Comparison of ENCODE assay signal across 17 cellular contexts in the genomic region with DNA sequence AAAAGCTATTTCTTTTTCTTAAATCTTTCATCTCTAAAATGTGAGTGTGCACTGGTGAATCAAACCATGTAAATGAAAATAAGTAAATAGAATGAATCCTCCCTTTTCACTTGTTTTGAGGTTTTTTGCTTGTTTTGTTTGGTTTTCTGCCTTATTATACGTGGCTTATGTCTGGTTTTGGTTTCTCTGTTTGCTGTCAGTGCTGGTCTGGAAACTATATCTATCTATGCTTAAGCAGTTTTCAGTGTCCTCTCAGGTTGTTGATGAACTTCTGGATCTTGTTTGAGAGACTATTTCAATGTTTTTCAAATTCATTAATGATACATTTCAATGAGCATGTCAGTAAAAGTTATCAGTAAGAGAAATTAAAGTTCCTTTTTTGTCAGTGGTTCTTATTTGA. TPM values are rescaled to one million over a fixed set of nuclear protein-coding genes. Genes with fewer than 3 reads are reported as not detected.
A peak's percentile ranks its signal among the peaks of the same experiment; 100 is the strongest.
DNase-seq lines count a peak whose midpoint lies in the region; ATAC-seq, FAIRE-seq and TF ChIP-seq lines count a peak whose summit lies in the region.
"Had no signal": no experiment of that assay in that cellular context is flagged by ENCODE, and none has a peak within 500 bp of the region (broad histone marks: within the 10 kb centered on the region; RNA-seq: fewer than 3 reads in every experiment).

No MANE protein-coding gene starts in this region.

- CTCF ChIA-PET in K562 (lab: Yijun Ruan, JAX; ENCODE audit: low intra/inter-chr PET ratio) = no interaction called here

- intact Hi-C loops in K562 (cut with micrococcal nuclease) = no loop called here

- no peak overlapping the region for H3K4me3 Mint-ChIP-seq in activated T-cell treated with anti-CD3 and anti-CD28 coated beads, Interleukin-2, amount 50 U/mL, for 24 hours
- H3K4me3 Mint-ChIP-seq: CD4-positive, alpha-beta T cell; GM23338; IgD-negative memory B cell had no signal

- TF ChIP-seq EP300 in K562 (IDR thresholded peaks at IDR 0.05; ENCODE audit: low read length) = no peak

- H3K4me2 ChIP-seq in K562 (ENCODE audit: insufficient read depth, low read length) (no peak overlapping the region), osteoblast (ENCODE audit: insufficient read depth, low read length) (peak overlapping the region; percentile 31)
- H3K4me2 ChIP-seq: GM23338 had no signal

- H3K27ac ChIP-seq in K562 (ENCODE audit: extremely low read depth, low read depth, low read length) = no peak overlapping the region
- H3K27ac ChIP-seq in osteoblast (ENCODE audit: low read depth, low read length) = no peak overlapping the region

- H3K79me2 ChIP-seq in K562 (ENCODE audit: control insufficient read depth, insufficient read depth, low read length) (no peaks in the 10 kb centered on the region), osteoblast (ENCODE audit: insufficient read depth, low read length) (no peaks in the 10 kb centered on the region)

- no peaks in the 10 kb centered on the region for H3K9me3 Mint-ChIP-seq in activated T-cell treated with anti-CD3 and anti-CD28 coated beads, Interleukin-2, amount 50 U/mL, for 24 hours
- H3K9me3 Mint-ChIP-seq: CD4-positive, alpha-beta T cell; GM23338; IgD-negative memory B cell had no signal

- H3K9me3 ChIP-seq in K562 (replicated peaks; ENCODE audit: control insufficient read depth, insufficient read depth, low read depth, low read length) (no peaks in the 10 kb centered on the region), osteoblast (ENCODE audit: low read depth, low read length) (no peaks in the 10 kb centered on the region)

- BruUV-seq in K562 (replicated peaks; lab: Mats Ljungman, UMichigan) = no TSS peak

- H3K4me1 ChIP-seq in K562 (replicated peaks in 1 of 2; ENCODE audit: control insufficient read depth in 2 of 2, insufficient read depth in 2 of 2, low read length in 2 of 2) = no peaks in the 10 kb centered on the region
- H3K4me1 ChIP-seq in osteoblast (ENCODE audit: insufficient read depth, low read length) = peaks cover 24% of the 10 kb centered on the region

- H3K36me3 ChIP-seq in K562 (ENCODE audit: control insufficient read depth, insufficient read depth, low read length) = peaks cover 16% of the 10 kb centered on the region; the same call in 2 of the 3 replicates
- H3K36me3 ChIP-seq in osteoblast (ENCODE audit: insufficient read depth, low read length) = no peaks in the 10 kb centered on the region

- TF ChIP-seq CTCF in K562 (IDR thresholded peaks at IDR 0.05 in 2 of 3, conservative IDR thresholded peaks at IDR 0.05 in 1 of 3; ENCODE audit: insufficient read depth in 2 of 3, low read depth in 1 of 3, low read length in 3 of 3) = no peak
- TF ChIP-seq CTCF in osteoblast (IDR thresholded peaks at IDR 0.05; ENCODE audit: extremely low read depth, low read depth, low read length) = no peak

- peaks cover 65% of the 10 kb centered on the region for H3K36me3 Mint-ChIP-seq in activated T-cell treated with anti-CD3 and anti-CD28 coated beads, Interleukin-2, amount 50 U/mL, for 24 hours (ENCODE audit: low read depth)

- H3K9me1 ChIP-seq in K562 (ENCODE audit: control insufficient read depth, insufficient read depth, low read length) = no peaks in the 10 kb centered on the region

- no peak for DNase-seq in activated T-cell treated with anti-CD3 and anti-CD28 coated beads, Interleukin-2, amount 50 U/mL, for 24 hours
- DNase-seq in activated T-cell treated with anti-CD3 and anti-CD28 coated beads for 4 hours (no peak), K562 (ENCODE audit: extremely low read depth in 1 of 4, low spot score in 3 of 4) (no peak), osteoblast (ENCODE audit: insufficient read length, low spot score, missing footprints) (no peak), iPS-NIHi11 (ENCODE audit: low spot score) (no peak)
- DNase-seq in activated CD4-positive, CD25-positive, alpha-beta regulatory T cell treated with anti-CD3 and anti-CD28 coated beads, Interleukin-2, amount 50 U/mL, for 72 hours = no peak
- DNase-seq: ACHN; C1 segment of cervical spinal cord; CD4-positive, alpha-beta T cell; DMS153; DND-41; GDM1; H7 had no signal

- in situ Hi-C loops in K562 (cut with MboI) = no loop called here

- H3K4me1 Mint-ChIP-seq in activated T-cell treated with anti-CD3 and anti-CD28 coated beads, Interleukin-2, amount 50 U/mL, for 24 hours (ENCODE audit: low read depth) = peaks cover 32% of the 10 kb centered on the region

- H4K20me1 ChIP-seq in K562 (replicated peaks; ENCODE audit: control insufficient read depth, insufficient read depth, low read length) = no peaks in the 10 kb centered on the region
- no peaks in the 10 kb centered on the region for H4K20me1 ChIP-seq in osteoblast (ENCODE audit: insufficient read depth, low read length)

- TF ChIP-seq RAD21 in K562 (CRISPR knock-in tag; conservative IDR thresholded peaks at IDR 0.05 in 1 of 2, IDR thresholded peaks at IDR 0.05 in 1 of 2) = no peak

- H2AFZ ChIP-seq in K562 (ENCODE audit: low read depth, low read length) (no peak overlapping the region), osteoblast (ENCODE audit: low read length) (no peak overlapping the region)
- H2AFZ ChIP-seq: GM23338 had no signal

- TF ChIP-seq POLR2A in K562 (conservative IDR thresholded peaks at IDR 0.05) = no peak

- POLR2A ChIA-PET in K562 (lab: Yijun Ruan, JAX) = no interaction called here

- ATAC-seq in HG03280 (IDR thresholded peaks at IDR 0.05; ENCODE audit: unreplicated experiment) = peak; percentile 60
- ATAC-seq in K562 = no peak
- ATAC-seq in HG02763 (IDR thresholded peaks at IDR 0.05; ENCODE audit: unreplicated experiment) = no peak
- ATAC-seq: GM23338 had no signal

- H3K4me3 ChIP-seq in K562 = no peak overlapping the region
- no peak overlapping the region for H3K4me3 ChIP-seq in osteoblast (ENCODE audit: insufficient read depth, low read length)
- H3K4me3 ChIP-seq: GM23338 had no signal

- peak overlapping the region; percentile 54 for H3K27ac Mint-ChIP-seq in activated T-cell treated with anti-CD3 and anti-CD28 coated beads, Interleukin-2, amount 50 U/mL, for 24 hours
- H3K27ac Mint-ChIP-seq: CD4-positive, alpha-beta T cell; GM23338; IgD-negative memory B cell had no signal

- H3K27me3 Mint-ChIP-seq in activated T-cell treated with anti-CD3 and anti-CD28 coated beads, Interleukin-2, amount 50 U/mL, for 24 hours = no peaks in the 10 kb centered on the region
- H3K27me3 Mint-ChIP-seq: CD4-positive, alpha-beta T cell; IgD-negative memory B cell had no signal

- peak; percentile 23 for FAIRE-seq in K562 (lab: Jason Lieb, UNC)

- H3K27me3 ChIP-seq in K562 (ENCODE audit: control insufficient read depth in 2 of 2, insufficient read depth in 2 of 2, low read length in 2 of 2) (no peaks in the 10 kb centered on the region), osteoblast (ENCODE audit: insufficient read depth, low read length) (no peaks in the 10 kb centered on the region)

- 87% methylated on average over 1 of the region's 1 CpG for WGBS in K562 (ENCODE audit: insufficient coverage, low coverage, missing lambda C conversion rate)

- no peak overlapping the region for H3K9ac ChIP-seq in K562 (ENCODE audit: insufficient read depth in 1 of 2, low read depth in 2 of 2, low read length in 2 of 2)

TF ChIP-seq in K562, 482 proteins besides CTCF, POLR2A, EP300 and RAD21 (continues in another document):
- TF ChIP-seq ARNT (IDR thresholded peaks at IDR 0.05) (no peak), ZBTB17 (CRISPR knock-in tag; IDR thresholded peaks at IDR 0.05) (no peak), MAFG (tag; conservative IDR thresholded peaks at IDR 0.05) (no peak), PHB2 (IDR thresholded peaks at IDR 0.05; ENCODE audit: low read depth) (no peak)
- TF ChIP-seq, protein P1, sequence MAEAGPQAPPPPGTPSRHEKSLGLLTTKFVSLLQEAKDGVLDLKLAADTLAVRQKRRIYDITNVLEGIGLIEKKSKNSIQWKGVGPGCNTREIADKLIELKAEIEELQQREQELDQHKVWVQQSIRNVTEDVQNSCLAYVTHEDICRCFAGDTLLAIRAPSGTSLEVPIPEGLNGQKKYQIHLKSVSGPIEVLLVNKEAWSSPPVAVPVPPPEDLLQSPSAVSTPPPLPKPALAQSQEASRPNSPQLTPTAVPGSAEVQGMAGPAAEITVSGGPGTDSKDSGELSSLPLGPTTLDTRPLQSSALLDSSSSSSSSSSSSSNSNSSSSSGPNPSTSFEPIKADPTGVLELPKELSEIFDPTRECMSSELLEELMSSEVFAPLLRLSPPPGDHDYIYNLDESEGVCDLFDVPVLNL (CRISPR knock-in tag; IDR thresholded peaks at IDR 0.05; ENCODE audit: low read depth) = no peak

RNA-seq across cellular contexts. Expression of a gene that starts 48.1 kb away (rescaled TPM):
- total RNA-seq in K562 (2011; cell fraction: chromatin; rRNA removed; ENCODE audit: low replicate concordance) = 0.23 TPM in 1 of 2 replicates, not detected in the other
- not detected in 2 replicates for total RNA-seq in K562 (2011; cell fraction: nucleolus; rRNA removed)
- 0.15 TPM in 1 of 2 replicates, not detected in the other for total RNA-seq in K562 (2011; cell fraction: nucleoplasm; rRNA removed)
- not detected in 2 replicates for total RNA-seq in K562 (2014; rRNA removed)
- total RNA-seq in K562 (2014; rRNA removed; fragmentation: Illumina TruSeq; extraction: Trizol) = not detected in 2 replicates
- total RNA-seq in K562 (2015; rRNA removed; fragmentation: Illumina TruSeq; extraction: Trizol) = not detected in 2 replicates
- total RNA-seq in K562 (2021) = 0.04 TPM in 2 replicates
- polyA plus RNA-seq in K562 (2011; rRNA removed) = 0.05 and 0.06 TPM in 2 replicates
- polyA plus RNA-seq in K562 (2011; cell fraction: cytosol; rRNA removed) = 0.01 and 0.04 TPM in 2 replicates
- polyA plus RNA-seq in K562 (2011; cell fraction: nucleus; rRNA removed) = 0.01 and 0.04 TPM in 2 replicates
- 0.04 and 0.12 TPM in 2 replicates for polyA plus RNA-seq in K562 (2012)
- polyA plus RNA-seq in K562 (2014; fragmentation: Illumina TruSeq; extraction: Trizol) = 0.03 TPM in 1 of 2 replicates, not detected in the other
- not detected for polyA plus RNA-seq in K562 (2014; fragmentation: Nextera tagmentation; extraction: Ambion mirVana)
- polyA plus RNA-seq in K562 (2014; rRNA removed) = 0.03 TPM in 1 of 2 replicates, not detected in the other
- polyA minus RNA-seq in K562 (2011; rRNA and poly(A)+ RNA removed) = 0.06 and 0.11 TPM in 2 replicates
- polyA minus RNA-seq in K562 (2011; cell fraction: cytosol; rRNA and poly(A)+ RNA removed) = 0.67 TPM in 1 of 2 replicates, not detected in the other
- not detected in 2 replicates for polyA minus RNA-seq in K562 (2011; cell fraction: nucleus; rRNA and poly(A)+ RNA removed)
- total RNA-seq in osteoblast = under 0.01 TPM in 2 replicates
- polyA plus RNA-seq: IgD-negative memory B cell had no signal
